Comparison of ENCODE assay signal across 1 cellular context in genomic region chr2:19955544-19956422, GRCh38.
TF ChIP-seq lines count a peak whose summit lies in the region.

No MANE protein-coding gene starts in this region.

TF ChIP-seq in endothelial cell of umbilical vein, 7 proteins besides CTCF, POLR2A, EP300 and RAD21 (continued from another document):
- TF ChIP-seq FOS (IDR thresholded peaks at IDR 0.05; ENCODE audit: borderline replicate concordance, insufficient read depth, low read length) (no peak), EZH2 (IDR thresholded peaks at IDR 0.05; ENCODE audit: borderline replicate concordance, low read depth, low read length, severe bottlenecking) (no peak)
